20 cellular contexts compared by ENCODE assay signal in the genomic region with DNA sequence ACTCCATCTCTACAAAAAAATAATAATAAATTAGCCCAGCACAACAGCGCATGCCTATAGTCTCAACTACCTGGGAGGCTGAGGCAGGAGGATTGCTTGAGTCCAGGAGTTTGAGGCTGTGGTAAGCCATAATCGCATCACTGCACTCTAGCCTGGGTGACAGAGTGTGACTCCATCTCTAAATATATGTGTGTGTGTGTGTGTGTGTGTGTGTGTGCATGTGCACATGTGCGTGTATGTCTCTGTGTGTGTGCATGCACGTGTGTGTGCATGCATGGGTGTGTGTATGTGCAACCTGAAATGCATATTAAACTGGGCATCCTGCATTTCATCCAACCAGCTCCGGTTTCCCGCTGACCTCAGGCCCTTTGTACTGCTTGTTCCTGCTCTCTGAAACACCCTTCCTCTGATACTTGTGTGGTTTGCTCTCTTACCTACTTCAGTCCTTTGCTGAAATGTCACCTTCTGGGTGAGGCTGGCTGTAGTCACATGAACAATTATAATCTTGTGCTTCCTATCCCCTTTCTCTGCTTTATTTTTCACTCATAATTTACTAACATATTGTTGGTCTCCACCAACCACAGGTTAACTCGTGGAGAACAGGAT. TPM values are rescaled to one million over a fixed set of nuclear protein-coding genes. Genes with fewer than 3 reads are reported as not detected.
DNase-seq lines count a peak whose midpoint lies in the region; ATAC-seq, FAIRE-seq and TF ChIP-seq lines count a peak whose summit lies in the region.
"Had no signal": no experiment of that assay in that cellular context is flagged by ENCODE, and none has a peak within 500 bp of the region (broad histone marks: within the 10 kb centered on the region; RNA-seq: fewer than 3 reads in every experiment).

No MANE protein-coding gene starts in this region.

- peaks cover 12% of the 10 kb centered on the region for H3K36me3 Mint-ChIP-seq in T-helper 2 cell treated with Interferon-gamma antibody and Interleukin-4, amounts not matched to agents 5 μg/mL and 100 μg/mL, for 36 hours (ENCODE audit: low read depth)

- RAD21 ChIA-PET in HCT116 (lab: Charles Lee; ENCODE audit: low non-redundant PET in 1 of 2, low total read pairs in 2 of 2, uncharacterized antibody in 2 of 2, unreplicated experiment in 2 of 2): no interaction called here

- H3K36me3 ChIP-seq in HCT116 (ENCODE audit: control insufficient read depth in 1 of 2, insufficient read depth in 2 of 2, low read length in 2 of 2): no peaks in the 10 kb centered on the region
- H3K36me3 ChIP-seq in keratinocyte (ENCODE audit: control insufficient read depth in 2 of 2, extremely low read depth in 1 of 2, insufficient read depth in 2 of 2, low read length in 2 of 2): no peaks in the 10 kb centered on the region
- no peaks in the 10 kb centered on the region for H3K36me3 ChIP-seq in GM23248 (ENCODE audit: low read depth)
- H3K36me3 ChIP-seq: thoracic aorta had no signal

- H3F3A ChIP-seq in GM23248 (ENCODE audit: insufficient read depth): peaks cover 6% of the 10 kb centered on the region; the same call in 1 of the 2 replicates

- H3K9me2 ChIP-seq in HCT116 (ENCODE audit: insufficient read depth): no peaks in the 10 kb centered on the region
- H3K9me2 ChIP-seq in GM23248 (ENCODE audit: insufficient read depth): no peaks in the 10 kb centered on the region

- H3K4me3 Mint-ChIP-seq in T-helper 2 cell treated with Interferon-gamma antibody and Interleukin-4, amounts not matched to agents 5 μg/mL and 100 μg/mL, for 36 hours: peak overlapping the region; percentile 35

- peak overlapping the region; percentile 96 to 98 for H3K27ac ChIP-seq in A549
- peak overlapping the region; percentile 98 for H3K27ac ChIP-seq in HCT116 (ENCODE audit: low read depth, low read length)
- H3K27ac ChIP-seq in keratinocyte (ENCODE audit: control insufficient read depth, insufficient read depth, low read length): no peak overlapping the region
- H3K27ac ChIP-seq in GM23248: no peak overlapping the region
- H3K27ac ChIP-seq: SK-N-MC had no signal

- peak overlapping the region; percentile 60 for H3K9ac ChIP-seq in HCT116 (ENCODE audit: low read length)
- H3K9ac ChIP-seq in keratinocyte (ENCODE audit: control insufficient read depth, extremely low read depth, insufficient read depth, low read length): no peak overlapping the region
- H3K9ac ChIP-seq in GM23248: no peak overlapping the region

- TF ChIP-seq CTCF in A549 (IDR thresholded peaks at IDR 0.05) (no peak), HCT116 (IDR thresholded peaks at IDR 0.05 in 2 of 3, conservative IDR thresholded peaks at IDR 0.05 in 1 of 3; ENCODE audit: borderline replicate concordance in 1 of 3, insufficient read depth in 1 of 3, low read depth in 2 of 3, low read length in 2 of 3) (no peak), keratinocyte (optimal IDR thresholded peaks at IDR 0.05 in 1 of 3, IDR thresholded peaks at IDR 0.05 in 1 of 3, conservative IDR thresholded peaks at IDR 0.05 in 1 of 3; ENCODE audit: extremely low read depth in 1 of 3, insufficient read depth in 2 of 3, low read length in 3 of 3) (no peak)

- no peaks in the 10 kb centered on the region for H3K27me3 Mint-ChIP-seq in T-helper 2 cell treated with Interferon-gamma antibody and Interleukin-4, amounts not matched to agents 5 μg/mL and 100 μg/mL, for 36 hours (ENCODE audit: low read depth)

- H3K4me2 ChIP-seq in A549: peak overlapping the region; percentile 78
- peak overlapping the region; percentile 65 for H3K4me2 ChIP-seq in HCT116 (ENCODE audit: low read length)
- no peak overlapping the region for H3K4me2 ChIP-seq in keratinocyte (ENCODE audit: control insufficient read depth, extremely low read depth, insufficient read depth, low read depth, low read length)
- H3K4me2 ChIP-seq in GM23248 (ENCODE audit: unreplicated experiment): no peak overlapping the region

- intact Hi-C loops in HCT116 (cut with micrococcal nuclease): no loop called here

- ATAC-seq in A549 (no peak; a peak in 1 of 6 replicates), HCT116 (no peak), GM18873 (IDR thresholded peaks at IDR 0.05; ENCODE audit: low FRiP score, unreplicated experiment) (no peak)
- ATAC-seq: left ventricle myocardium superior had no signal

- H3K4me3 ChIP-seq in A549 (no peak overlapping the region), HCT116 (replicated peaks in 1 of 2; ENCODE audit: low read depth in 1 of 2, low read length in 2 of 2) (no peak overlapping the region), keratinocyte (ENCODE audit: control insufficient read depth in 2 of 3, extremely low read depth in 1 of 3, insufficient read depth in 2 of 3, low read depth in 1 of 3, low read length in 3 of 3) (no peak overlapping the region), GM23248 (no peak overlapping the region)
- H3K4me3 ChIP-seq: SK-N-MC, thoracic aorta had no signal

- CTCF ChIA-PET in A549 (lab: Yijun Ruan, JAX): interaction anchor here (0.8 to 1.3 kb wide), 3 partner anchors 11 to 360 kb away, joined by 3 to 4 read pairs (median 3); a partner anchor contains a TSS
- CTCF ChIA-PET in HCT116 (lab: Charles Lee): no interaction called here

- in situ Hi-C loops in GM23248 (cut with MboI): no loop called here

- H3K79me2 ChIP-seq in HCT116 (ENCODE audit: insufficient read depth, low read length) (peaks cover 11% of the 10 kb centered on the region; the same call in 1 of the 2 replicates), keratinocyte (ENCODE audit: control insufficient read depth, insufficient read depth, low read length) (no peaks in the 10 kb centered on the region), GM23248 (ENCODE audit: insufficient read depth) (no peaks in the 10 kb centered on the region)

- peaks cover 41% of the 10 kb centered on the region for H3K4me1 Mint-ChIP-seq in T-helper 2 cell treated with Interferon-gamma antibody and Interleukin-4, amounts not matched to agents 5 μg/mL and 100 μg/mL, for 36 hours (ENCODE audit: low read depth)

- H3K9me3 Mint-ChIP-seq in T-helper 2 cell treated with Interferon-gamma antibody and Interleukin-4, amounts not matched to agents 5 μg/mL and 100 μg/mL, for 36 hours: peaks cover 14% of the 10 kb centered on the region

- TF ChIP-seq EP300 in A549 (IDR thresholded peaks at IDR 0.05): no peak

- H2AFZ ChIP-seq in HCT116 (ENCODE audit: low read depth, low read length, poor library complexity, severe bottlenecking) (no peak overlapping the region), keratinocyte (ENCODE audit: control insufficient read depth, low read length) (peak overlapping the region; percentile 20), GM23248 (no peak overlapping the region)

- H3K4me1 ChIP-seq in A549 (peaks cover 73% of the 10 kb centered on the region), HCT116 (ENCODE audit: control insufficient read depth in 1 of 2, insufficient read depth in 2 of 2, low read length in 2 of 2) (peaks cover 58 to 68% of the 10 kb centered on the region in 2 experiments), keratinocyte (ENCODE audit: control insufficient read depth, extremely low read depth, insufficient read depth, low read length) (peaks cover 13% of the 10 kb centered on the region), GM23248 (ENCODE audit: insufficient read depth) (peaks cover 10% of the 10 kb centered on the region)

- H4K20me1 ChIP-seq in HCT116 (ENCODE audit: insufficient read depth) (no peaks in the 10 kb centered on the region), keratinocyte (ENCODE audit: control insufficient read depth, extremely low read depth, insufficient read depth, low read length) (no peaks in the 10 kb centered on the region), GM23248 (ENCODE audit: insufficient read depth) (no peaks in the 10 kb centered on the region)

- no peak for TF ChIP-seq RAD21 in A549 (conservative IDR thresholded peaks at IDR 0.05 in 1 of 2, IDR thresholded peaks at IDR 0.05 in 1 of 2)
- TF ChIP-seq RAD21 in HCT116 (IDR thresholded peaks at IDR 0.05; ENCODE audit: low read depth): no peak

- POLR2A ChIA-PET in A549 (lab: Yijun Ruan, JAX): interaction anchor here (1.0 kb wide), 1 partner anchor 47 kb away, joined by 3 read pairs; a partner anchor contains a TSS
- POLR2A ChIA-PET in HCT116 (lab: Charles Lee): interaction anchor here (0.7 to 1.1 kb wide), 2 partner anchors 142 to 349 kb away, joined by 3 read pairs; no protein-coding TSS in a partner anchor

- H3K9me3 ChIP-seq in A549 (peaks cover 2% of the 10 kb centered on the region; the same call in 1 of the 3 replicates), HCT116 (ENCODE audit: control insufficient read depth in 1 of 2, insufficient read depth in 1 of 2, low read depth in 1 of 2, low read length in 2 of 2) (no peaks in the 10 kb centered on the region), keratinocyte (ENCODE audit: control insufficient read depth, low read depth, low read length) (no peaks in the 10 kb centered on the region), GM23248 (ENCODE audit: low read depth) (no peaks in the 10 kb centered on the region)
- H3K9me3 ChIP-seq: thoracic aorta had no signal

- H3K27me3 ChIP-seq in HCT116 (ENCODE audit: insufficient read depth, low read length) (no peaks in the 10 kb centered on the region), keratinocyte (ENCODE audit: control insufficient read depth, extremely low read depth, insufficient read depth, low read length) (no peaks in the 10 kb centered on the region), GM23248 (replicated peaks; ENCODE audit: insufficient read depth) (no peaks in the 10 kb centered on the region)

- TF ChIP-seq POLR2A in A549 (IDR thresholded peaks at IDR 0.05; ENCODE audit: low read length) (no peak), HCT116 (IDR thresholded peaks at IDR 0.05; ENCODE audit: borderline replicate concordance, extremely low read depth, insufficient read depth, insufficient read length) (no peak)

- dilution Hi-C loops in keratinocyte (cut with MboI; ENCODE audit: extremely low pct_ligation_motif_present, low sequenced_read_pairs): no loop called here

- H3K27ac Mint-ChIP-seq in T-helper 2 cell treated with Interferon-gamma antibody and Interleukin-4, amounts not matched to agents 5 μg/mL and 100 μg/mL, for 36 hours: peak overlapping the region; percentile 69

- BruUV-seq in HCT116 (replicated peaks; lab: Mats Ljungman, UMichigan): no TSS peak

- no peak for FAIRE-seq in A549 (lab: Jason Lieb, UNC)
- FAIRE-seq in keratinocyte (lab: Jason Lieb, UNC): no peak
- FAIRE-seq: H54, RCC 7860 had no signal

- H3K9me1 ChIP-seq in keratinocyte (ENCODE audit: control insufficient read depth, extremely low read depth, insufficient read depth, low read length): no peaks in the 10 kb centered on the region

- WGBS in A549 (ENCODE audit: missing lambda C conversion rate): 86% methylated on average over 7 of the region's 7 CpGs
- 83 to 89% methylated on average over 6 to 7 of the region's 7 CpGs for WGBS in GM23248 (ENCODE audit: low coverage in 1 of 2, low lambda C conversion rate in 2 of 2, missing lambda C conversion rate in 2 of 2), 2 experiments

- DNase-seq in A549 (ENCODE audit: low read depth in 1 of 2, low spot score in 1 of 2): no peak
- no peak for DNase-seq in HCT116 (ENCODE audit: low read depth, low spot score)
- no peak for DNase-seq in T-helper 2 cell treated with Interferon-gamma antibody and Interleukin-4, amounts not matched to agents 5 μg/mL and 100 μg/mL, for 36 hours (ENCODE audit: low spot score)
- no peak for DNase-seq in keratinocyte (ENCODE audit: low read depth, low spot score)
- DNase-seq in GM23248: no peak
- no peak for DNase-seq in D341Med (ENCODE audit: low spot score)
- DNase-seq in putamen (ENCODE audit: low spot score): no peak
- DNase-seq: activated naive CD4-positive, alpha-beta T cell treated with anti-CD3 and anti-CD28 coated beads, Interleukin-2, amount 50 U/mL, for 16 hours; COR-L47; glutamatergic neuron; left ventricle myocardium superior; MM.1S; NCI-H82; retina; stimulated activated CD8-positive, alpha-beta memory T cell treated with anti-CD3 and anti-CD28 coated beads, Interleukin-4, amount 100 ng/mL, for 48 hours had no signal

RNA-seq across cellular contexts. Expression of a gene that starts 46.9 kb away (rescaled TPM):
- polyA plus RNA-seq in A549 (2011; rRNA removed): 54.1 and 71.6 TPM in 2 replicates
- 34.1 and 42.4 TPM in 2 replicates for polyA plus RNA-seq in A549 (2012; cell fraction: cytosol; rRNA removed)
- polyA plus RNA-seq in A549 (2012; cell fraction: nucleus; rRNA removed): 42.2 and 45.0 TPM in 2 replicates
- polyA plus RNA-seq in A549 (2017; fragmentation: RNase III; extraction: RNeasy Plus Mini Kit Qiagen cat#74134 plus additional on column Dnase treatment): 32.7 to 43.1 TPM (median 39.3 TPM) in 3 replicates
- polyA minus RNA-seq in A549 (2011; rRNA and poly(A)+ RNA removed): 44.3 and 53.0 TPM in 2 replicates
- 231 TPM for total RNA-seq in HCT116 (2021; ENCODE audit: unreplicated experiment)
- polyA plus RNA-seq in HCT116 (2012): 178 and 186 TPM in 2 replicates
- polyA plus RNA-seq in keratinocyte: 107 to 144 TPM (median 118 TPM) in 3 replicates
- 49.0 TPM for polyA plus RNA-seq in keratinocyte (2011; ENCODE audit: low read depth)
- polyA plus RNA-seq in keratinocyte (2011; cell fraction: cytosol; rRNA removed): 87.1 and 90.4 TPM in 2 replicates
- polyA plus RNA-seq in keratinocyte (2011; cell fraction: nucleus; rRNA removed): 128 and 137 TPM in 2 replicates
- 113 and 158 TPM in 2 replicates for polyA plus RNA-seq in keratinocyte (2012; ENCODE audit: low replicate concordance)
- 52.6 to 84.2 TPM (median 78.2 TPM) in 3 replicates for polyA minus RNA-seq in keratinocyte
- polyA minus RNA-seq in keratinocyte (2011; cell fraction: cytosol; rRNA and poly(A)+ RNA removed): 201 TPM
- 108 and 134 TPM in 2 replicates for polyA minus RNA-seq in keratinocyte (2011; cell fraction: nucleus; rRNA and poly(A)+ RNA removed)
- total RNA-seq in GM23248 (2014; rRNA removed; shearing (Covaris generic)): 35.7 and 36.7 TPM in 2 replicates
- 35.4 and 36.2 TPM in 2 replicates for polyA plus RNA-seq in GM23248 (2016; fragmentation: Nextera tagmentation; extraction: Ambion mirVana)

Comparison
In these comparisons a context has a peak if more than half of its experiments do, and no peak if none do; other contexts are left out.
1. H3K27ac ChIP-seq: peak in A549 (2 of 2) and HCT116 (single experiment); none in keratinocyte (single experiment) and GM23248 (single experiment).
2. H3K4me2 ChIP-seq: peak in A549 (single experiment) and HCT116 (single experiment); none in keratinocyte (single experiment) and GM23248 (single experiment).